10 cellular contexts compared by ENCODE assay signal in genomic region chr5:390571-391491, GRCh38. TPM values are rescaled to one million over a fixed set of nuclear protein-coding genes. Genes with fewer than 3 reads are reported as not detected.
DNase-seq lines count a peak whose midpoint lies in the region; ATAC-seq and TF ChIP-seq lines count a peak whose summit lies in the region.
"Had no signal": no experiment of that assay in that cellular context is flagged by ENCODE, and none has a peak within 500 bp of the region (broad histone marks: within the 10 kb centered on the region; RNA-seq: fewer than 3 reads in every experiment).

No MANE protein-coding gene starts in this region.

- H4K8ac ChIP-seq in trophoblast cell (ENCODE audit: low read depth, low read length): no peak overlapping the region

- H3K9me3 ChIP-seq in DND-41 (ENCODE audit: insufficient read depth, low read length, severe bottlenecking) (peaks cover 2% of the 10 kb centered on the region), trophoblast cell (ENCODE audit: insufficient read depth, low read depth, low read length) (no peaks in the 10 kb centered on the region)

- H3K9ac ChIP-seq in DND-41 (ENCODE audit: low read depth, low read length) (peak overlapping the region; percentile 7; the same call in 1 of the 2 replicates), trophoblast cell (ENCODE audit: low read length) (no peak overlapping the region)

- no peak overlapping the region for H3K14ac ChIP-seq in trophoblast cell (ENCODE audit: low read length)

- peaks cover 41% of the 10 kb centered on the region for H3K4me1 ChIP-seq in DND-41 (ENCODE audit: insufficient read depth, low read length)
- peaks cover 34 to 42% of the 10 kb centered on the region in 2 experiments for H3K4me1 ChIP-seq in trophoblast cell (ENCODE audit: control insufficient read depth in 1 of 2, insufficient read depth in 2 of 2, low read length in 2 of 2)

- H3K79me1 ChIP-seq in trophoblast cell (ENCODE audit: low read length): peaks cover 40% of the 10 kb centered on the region

- H3K4me3 ChIP-seq in DND-41 (ENCODE audit: low read depth in 1 of 2, low read length in 2 of 2): no peak overlapping the region
- H3K4me3 ChIP-seq in HL-60 (replicated peaks; ENCODE audit: insufficient read depth, low read length): no peak overlapping the region
- no peak overlapping the region for H3K4me3 ChIP-seq in coronary artery
- H3K4me3 ChIP-seq in trophoblast cell (ENCODE audit: low read depth, low read length): no peak overlapping the region

- no peak overlapping the region for H2BK120ac ChIP-seq in trophoblast cell (ENCODE audit: insufficient read depth, low read length, poor library complexity)

- no peak overlapping the region for H2AK5ac ChIP-seq in trophoblast cell (ENCODE audit: low read length)

- no peak overlapping the region for H3K4ac ChIP-seq in trophoblast cell (ENCODE audit: low read depth, low read length)

- H4K20me1 ChIP-seq in DND-41 (ENCODE audit: insufficient read depth, low read length): no peaks in the 10 kb centered on the region

- no peak for ATAC-seq in DND-41 (ENCODE audit: insufficient read depth, low read depth)
- ATAC-seq in GM18520 (IDR thresholded peaks at IDR 0.05; ENCODE audit: unreplicated experiment): no peak
- ATAC-seq in GM21619 (IDR thresholded peaks at IDR 0.05; ENCODE audit: unreplicated experiment): no peak
- ATAC-seq: left lobe of liver, Panc1 had no signal

- no peak for TF ChIP-seq CTCF in DND-41 (IDR thresholded peaks at IDR 0.05; ENCODE audit: borderline replicate concordance, extremely low read depth, low read length, poor library complexity, severe bottlenecking)
- no peak for TF ChIP-seq CTCF in HL-60 (IDR thresholded peaks at IDR 0.05; ENCODE audit: insufficient read depth, low read length)
- no peak for TF ChIP-seq CTCF in coronary artery (IDR thresholded peaks at IDR 0.05)

- H3K18ac ChIP-seq in trophoblast cell (ENCODE audit: low read length): no peak overlapping the region

- H3K36me3 ChIP-seq in DND-41 (ENCODE audit: insufficient read depth, low read length) (no peaks in the 10 kb centered on the region), trophoblast cell (ENCODE audit: control insufficient read depth in 1 of 2, insufficient read depth in 2 of 2, low read length in 2 of 2) (no peaks in the 10 kb centered on the region)

- no CpG with 5 or more reads among the region's 37 CpGs for WGBS in trophoblast cell (ENCODE audit: extremely low coverage, insufficient coverage, insufficient read length)

- H3K79me2 ChIP-seq in DND-41 (ENCODE audit: insufficient read depth, low read length) (peaks cover 16% of the 10 kb centered on the region), trophoblast cell (ENCODE audit: control insufficient read depth, insufficient read depth, low read length, poor library complexity) (peaks cover 5% of the 10 kb centered on the region)

- no peak overlapping the region for H2BK12ac ChIP-seq in trophoblast cell (ENCODE audit: low read length)

- no peak overlapping the region for H2AFZ ChIP-seq in DND-41 (ENCODE audit: low read depth, low read length)
- H2AFZ ChIP-seq in trophoblast cell (ENCODE audit: insufficient read depth, low read length, poor library complexity): no peak overlapping the region

- DNase-seq in DND-41 (no peak), HL-60 (ENCODE audit: low read depth in 1 of 2, low spot score in 1 of 2) (no peak), coronary artery (ENCODE audit: low spot score) (peak; percentile 68), trophoblast cell (no peak), SKM-1 (lab: John Stamatoyannopoulos, UW; ENCODE audit: unreplicated experiment) (no peak)
- DNase-seq: NCI-H2081 had no signal

- H3K27me3 ChIP-seq in DND-41 (ENCODE audit: insufficient read depth, low read length, poor library complexity): no peaks in the 10 kb centered on the region
- H3K27me3 ChIP-seq in HL-60 (ENCODE audit: insufficient read depth, poor library complexity, severe bottlenecking): no peaks in the 10 kb centered on the region
- no peaks in the 10 kb centered on the region for H3K27me3 ChIP-seq in trophoblast cell (ENCODE audit: insufficient read depth, low read length)

- H3K27ac ChIP-seq in DND-41 (ENCODE audit: low read length) (no peak overlapping the region), HL-60 (replicated peaks) (peak overlapping the region; percentile 67), coronary artery (no peak overlapping the region), trophoblast cell (ENCODE audit: low read depth, low read length) (no peak overlapping the region)

- H3K4me2 ChIP-seq in DND-41 (ENCODE audit: insufficient read depth, low read length) (no peak overlapping the region), trophoblast cell (ENCODE audit: low read length) (no peak overlapping the region)

- no peak overlapping the region for H4K12ac ChIP-seq in trophoblast cell (ENCODE audit: low read depth, low read length)

- no peak overlapping the region for H3K23ac ChIP-seq in trophoblast cell (ENCODE audit: low read length)

- H2BK5ac ChIP-seq in trophoblast cell (ENCODE audit: low read depth, low read length, poor library complexity): no peak overlapping the region

- H4K91ac ChIP-seq in trophoblast cell (ENCODE audit: low read depth, low read length): peak overlapping the region; percentile 4

RNA-seq across cellular contexts. Expression of gene EXOC3, which starts 52.1 kb away (rescaled TPM):
- polyA plus RNA-seq in trophoblast cell (2013): 24.0 and 24.2 TPM in 2 replicates
